In genomic region chr15:25683415-25683814, GRCh38 we compare ENCODE assay signal across 14 cellular contexts.
"Had no signal": no experiment of that assay in that cellular context is flagged by ENCODE, and none has a peak within 500 bp of the region (broad histone marks: within the 10 kb centered on the region; RNA-seq: fewer than 3 reads in every experiment).

No MANE protein-coding gene starts in this region.

- H3K4me1 ChIP-seq: parathyroid adenoma had no signal

- H3K9me3 Mint-ChIP-seq: activated naive CD8-positive, alpha-beta T cell treated with anti-CD3 and anti-CD28 coated beads, Interleukin-2, amount 50 U/mL, for 24 hours; immature natural killer cell; neural crest cell had no signal

- H3K27me3 Mint-ChIP-seq: activated CD4-positive, alpha-beta T cell treated with anti-CD3 and anti-CD28 coated beads for 36 hours; activated naive CD8-positive, alpha-beta T cell treated with anti-CD3 and anti-CD28 coated beads, Interleukin-2, amount 50 U/mL, for 24 hours; central memory CD8-positive, alpha-beta T cell had no signal

- H3K4me3 Mint-ChIP-seq: activated CD4-positive, alpha-beta T cell treated with anti-CD3 and anti-CD28 coated beads for 36 hours; activated naive CD8-positive, alpha-beta T cell treated with anti-CD3 and anti-CD28 coated beads, Interleukin-2, amount 50 U/mL, for 24 hours; central memory CD8-positive, alpha-beta T cell; immature natural killer cell; neural crest cell had no signal

- H3K27ac ChIP-seq: parathyroid adenoma had no signal

- DNase-seq: activated CD4-positive, alpha-beta T cell treated with anti-CD3 and anti-CD28 coated beads for 36 hours; activated naive CD4-positive, alpha-beta T cell treated with Interleukin-2 at 50 U/mL for 16 hours; activated naive CD8-positive, alpha-beta T cell treated with anti-CD3 and anti-CD28 coated beads, Interleukin-2, amount 50 U/mL, for 24 hours; dermis blood vessel endothelial cell; erythroblast; immature natural killer cell; left colon; mesenchymal stem cell; retina; small intestine; T1000 had no signal

- H3K27ac Mint-ChIP-seq: activated CD4-positive, alpha-beta T cell treated with anti-CD3 and anti-CD28 coated beads for 36 hours; activated naive CD8-positive, alpha-beta T cell treated with anti-CD3 and anti-CD28 coated beads, Interleukin-2, amount 50 U/mL, for 24 hours had no signal

- H3K4me1 Mint-ChIP-seq: activated CD4-positive, alpha-beta T cell treated with anti-CD3 and anti-CD28 coated beads for 36 hours; activated naive CD8-positive, alpha-beta T cell treated with anti-CD3 and anti-CD28 coated beads, Interleukin-2, amount 50 U/mL, for 24 hours; central memory CD8-positive, alpha-beta T cell; immature natural killer cell had no signal
